Comparison of ENCODE assay signal across 15 cellular contexts in the genomic region with DNA sequence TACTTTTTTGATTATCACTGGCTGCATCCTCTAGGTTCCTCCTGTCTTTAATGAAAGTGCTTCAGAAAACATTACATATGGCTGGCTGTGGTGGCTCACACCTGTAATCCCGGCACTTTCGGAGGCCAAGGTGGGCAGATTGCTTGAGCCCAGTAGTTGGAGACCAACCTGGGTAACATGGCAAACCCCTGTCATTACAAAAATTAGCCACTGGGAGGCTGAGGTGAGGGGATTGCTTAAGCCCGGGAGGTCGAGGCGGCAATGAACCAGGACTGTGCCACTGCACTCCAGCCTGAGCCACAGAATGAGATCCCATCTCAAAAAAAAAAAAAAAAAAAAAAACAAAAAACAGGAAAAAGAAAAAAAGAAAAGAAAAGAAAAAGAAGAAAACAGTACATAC. TPM values are rescaled to one million over a fixed set of nuclear protein-coding genes. Genes with fewer than 3 reads are reported as not detected.
DNase-seq lines count a peak whose midpoint lies in the region; ATAC-seq and TF ChIP-seq lines count a peak whose summit lies in the region.
"Had no signal": no experiment of that assay in that cellular context is flagged by ENCODE, and none has a peak within 500 bp of the region (broad histone marks: within the 10 kb centered on the region; RNA-seq: fewer than 3 reads in every experiment).

No MANE protein-coding gene starts in this region.

- H3K4me1 ChIP-seq in MM.1S (ENCODE audit: low read length) (no peaks in the 10 kb centered on the region), right cardiac atrium (ENCODE audit: control insufficient read depth, insufficient read depth, low read length) (no peaks in the 10 kb centered on the region)

- no peak overlapping the region for H3K4me3 Mint-ChIP-seq in activated naive CD8-positive, alpha-beta T cell treated with anti-CD3 and anti-CD28 coated beads, Interleukin-2, amount 50 U/mL, for 24 hours
- H3K4me3 Mint-ChIP-seq in activated naive CD8-positive, alpha-beta T cell treated with anti-CD3 and anti-CD28 coated beads for 36 hours, result no peak overlapping the region
- no peak overlapping the region for H3K4me3 Mint-ChIP-seq in endothelial cell (ENCODE audit: unreplicated experiment)
- no peak overlapping the region for H3K4me3 Mint-ChIP-seq in stimulated activated effector memory CD8-positive, alpha-beta T cell treated with anti-CD3 and anti-CD28 coated beads, Interleukin-12 subunit alpha, Interleukin-12 subunit beta, amount 100 ng/mL, for 72 hours
- H3K4me3 Mint-ChIP-seq in T-helper 17 cell, result no peak overlapping the region
- H3K4me3 Mint-ChIP-seq: activated T-cell treated with anti-CD3 and anti-CD28 coated beads, Interleukin-2, amount 50 U/mL, for 4 hours; CD8-positive, alpha-beta memory T cell; dendritic cell treated with granulocyte-macrophage colony-stimulating factor and Interleukin-4, amounts not matched to agents 40 ng/mL and 50 ng/mL, for 4 days; T-helper 2 cell treated with Interferon-gamma antibody and Interleukin-4, amounts not matched to agents 5 μg/mL and 100 μg/mL, for 36 hours had no signal

- H3K27me3 ChIP-seq in MM.1S (replicated peaks; ENCODE audit: insufficient read depth, low read length) (no peaks in the 10 kb centered on the region), right cardiac atrium (ENCODE audit: control insufficient read depth, insufficient read depth) (no peaks in the 10 kb centered on the region)

- H3K9me2 ChIP-seq in MM.1S (replicated peaks; ENCODE audit: insufficient read depth, low read length), result no peaks in the 10 kb centered on the region

- ATAC-seq in activated naive CD8-positive, alpha-beta T cell treated with anti-CD3 and anti-CD28 coated beads, Interleukin-2, amount 50 U/mL, for 24 hours, result peak; percentile 34
- peak; percentile 51 for ATAC-seq in stimulated activated effector memory CD8-positive, alpha-beta T cell treated with anti-CD3 and anti-CD28 coated beads, Interleukin-12 subunit alpha, Interleukin-12 subunit beta, amount 100 ng/mL, for 72 hours
- ATAC-seq in T-helper 17 cell (no peak), right cardiac atrium (no peak)
- ATAC-seq: activated T-cell treated with anti-CD3 and anti-CD28 coated beads, Interleukin-2, amount 50 U/mL, for 4 hours had no signal

- no peak overlapping the region for H2AFZ ChIP-seq in MM.1S (ENCODE audit: low read length)

- no peaks in the 10 kb centered on the region for H4K20me1 ChIP-seq in MM.1S (ENCODE audit: insufficient read depth, low read length)

- H3K36me3 Mint-ChIP-seq in activated naive CD8-positive, alpha-beta T cell treated with anti-CD3 and anti-CD28 coated beads, Interleukin-2, amount 50 U/mL, for 24 hours (ENCODE audit: low read depth), result peaks cover 11% of the 10 kb centered on the region
- peaks cover 15% of the 10 kb centered on the region for H3K36me3 Mint-ChIP-seq in activated naive CD8-positive, alpha-beta T cell treated with anti-CD3 and anti-CD28 coated beads for 36 hours
- peaks cover 10% of the 10 kb centered on the region for H3K36me3 Mint-ChIP-seq in endothelial cell (ENCODE audit: low read depth, unreplicated experiment)
- no peaks in the 10 kb centered on the region for H3K36me3 Mint-ChIP-seq in stimulated activated effector memory CD8-positive, alpha-beta T cell treated with anti-CD3 and anti-CD28 coated beads, Interleukin-12 subunit alpha, Interleukin-12 subunit beta, amount 100 ng/mL, for 72 hours
- H3K36me3 Mint-ChIP-seq in T-helper 17 cell (ENCODE audit: low read depth), result no peaks in the 10 kb centered on the region

- H3K9me3 ChIP-seq in MM.1S (replicated peaks; ENCODE audit: insufficient read depth, low read length), result no peaks in the 10 kb centered on the region
- no peaks in the 10 kb centered on the region for H3K9me3 ChIP-seq in T-helper 17 cell (ENCODE audit: control insufficient read depth, low read length, poor library complexity, severe bottlenecking)
- H3K9me3 ChIP-seq in right cardiac atrium (ENCODE audit: control insufficient read depth, low read length), result no peaks in the 10 kb centered on the region

- H3K4me1 Mint-ChIP-seq in activated naive CD8-positive, alpha-beta T cell treated with anti-CD3 and anti-CD28 coated beads, Interleukin-2, amount 50 U/mL, for 24 hours, result peaks cover 1% of the 10 kb centered on the region
- H3K4me1 Mint-ChIP-seq in activated naive CD8-positive, alpha-beta T cell treated with anti-CD3 and anti-CD28 coated beads for 36 hours, result peaks cover 3% of the 10 kb centered on the region
- H3K4me1 Mint-ChIP-seq in endothelial cell (ENCODE audit: unreplicated experiment) (no peaks in the 10 kb centered on the region), T-helper 17 cell (no peaks in the 10 kb centered on the region)
- no peaks in the 10 kb centered on the region for H3K4me1 Mint-ChIP-seq in stimulated activated effector memory CD8-positive, alpha-beta T cell treated with anti-CD3 and anti-CD28 coated beads, Interleukin-12 subunit alpha, Interleukin-12 subunit beta, amount 100 ng/mL, for 72 hours
- H3K4me1 Mint-ChIP-seq: CD8-positive, alpha-beta memory T cell had no signal

- no peaks in the 10 kb centered on the region for H3K79me2 ChIP-seq in MM.1S (ENCODE audit: low read length)

- H3K27ac ChIP-seq in MM.1S (ENCODE audit: low read length) (no peak overlapping the region), right cardiac atrium (ENCODE audit: low read length) (no peak overlapping the region)

- no peak overlapping the region for H3K9ac ChIP-seq in MM.1S (ENCODE audit: low read length)

- intact Hi-C loops in right cardiac atrium (cut with DNase I), result no loop called here

- no peaks in the 10 kb centered on the region for H3K36me3 ChIP-seq in MM.1S (replicated peaks; ENCODE audit: insufficient read depth, low read length)

- no peaks in the 10 kb centered on the region for H3F3A ChIP-seq in MM.1S (ENCODE audit: insufficient read depth, low read length)

- no peak overlapping the region for H3K4me3 ChIP-seq in MM.1S (ENCODE audit: low read length)
- no peak overlapping the region for H3K4me3 ChIP-seq in right cardiac atrium (ENCODE audit: low read length)

- TF ChIP-seq CTCF in MM.1S (IDR thresholded peaks at IDR 0.05; ENCODE audit: low read length) (peak; percentile 16), endothelial cell (IDR thresholded peaks at IDR 0.05; ENCODE audit: unreplicated experiment) (peak; percentile 63)

- H3K9me3 Mint-ChIP-seq in activated naive CD8-positive, alpha-beta T cell treated with anti-CD3 and anti-CD28 coated beads, Interleukin-2, amount 50 U/mL, for 24 hours, result no peaks in the 10 kb centered on the region
- peaks cover 3% of the 10 kb centered on the region for H3K9me3 Mint-ChIP-seq in activated naive CD8-positive, alpha-beta T cell treated with anti-CD3 and anti-CD28 coated beads for 36 hours
- no peaks in the 10 kb centered on the region for H3K9me3 Mint-ChIP-seq in endothelial cell (ENCODE audit: unreplicated experiment)
- no peaks in the 10 kb centered on the region for H3K9me3 Mint-ChIP-seq in stimulated activated effector memory CD8-positive, alpha-beta T cell treated with anti-CD3 and anti-CD28 coated beads, Interleukin-12 subunit alpha, Interleukin-12 subunit beta, amount 100 ng/mL, for 72 hours
- H3K9me3 Mint-ChIP-seq: CD8-positive, alpha-beta memory T cell had no signal

- H3K27ac Mint-ChIP-seq in activated naive CD8-positive, alpha-beta T cell treated with anti-CD3 and anti-CD28 coated beads, Interleukin-2, amount 50 U/mL, for 24 hours, result no peak overlapping the region
- no peak overlapping the region for H3K27ac Mint-ChIP-seq in activated naive CD8-positive, alpha-beta T cell treated with anti-CD3 and anti-CD28 coated beads for 36 hours
- no peak overlapping the region for H3K27ac Mint-ChIP-seq in endothelial cell (ENCODE audit: unreplicated experiment)
- no peak overlapping the region for H3K27ac Mint-ChIP-seq in stimulated activated effector memory CD8-positive, alpha-beta T cell treated with anti-CD3 and anti-CD28 coated beads, Interleukin-12 subunit alpha, Interleukin-12 subunit beta, amount 100 ng/mL, for 72 hours
- no peak overlapping the region for H3K27ac Mint-ChIP-seq in T-helper 17 cell
- H3K27ac Mint-ChIP-seq: CD8-positive, alpha-beta memory T cell; dendritic cell treated with granulocyte-macrophage colony-stimulating factor and Interleukin-4, amounts not matched to agents 40 ng/mL and 50 ng/mL, for 4 days; T-helper 2 cell treated with Interferon-gamma antibody and Interleukin-4, amounts not matched to agents 5 μg/mL and 100 μg/mL, for 36 hours had no signal

- H3K4me2 ChIP-seq in MM.1S (ENCODE audit: low read depth, low read length), result no peak overlapping the region

- no peaks in the 10 kb centered on the region for H3K27me3 Mint-ChIP-seq in activated naive CD8-positive, alpha-beta T cell treated with anti-CD3 and anti-CD28 coated beads, Interleukin-2, amount 50 U/mL, for 24 hours
- no peaks in the 10 kb centered on the region for H3K27me3 Mint-ChIP-seq in activated naive CD8-positive, alpha-beta T cell treated with anti-CD3 and anti-CD28 coated beads for 36 hours
- H3K27me3 Mint-ChIP-seq in endothelial cell (ENCODE audit: unreplicated experiment) (peaks cover 5% of the 10 kb centered on the region), T-helper 17 cell (no peaks in the 10 kb centered on the region)
- H3K27me3 Mint-ChIP-seq: CD8-positive, alpha-beta memory T cell; dendritic cell treated with granulocyte-macrophage colony-stimulating factor and Interleukin-4, amounts not matched to agents 40 ng/mL and 50 ng/mL, for 4 days had no signal

- 82% methylated on average over 5 of the region's 5 CpGs for WGBS in right cardiac atrium

- DNase-seq in activated naive CD8-positive, alpha-beta T cell treated with anti-CD3 and anti-CD28 coated beads, Interleukin-2, amount 50 U/mL, for 24 hours, result no peak
- no peak for DNase-seq in activated naive CD8-positive, alpha-beta T cell treated with anti-CD3 and anti-CD28 coated beads for 36 hours
- DNase-seq in MM.1S (no peak), endothelial cell (ENCODE audit: low spot score) (peak; percentile 33), T-helper 17 cell (no peak), superior temporal gyrus (ENCODE audit: extremely low spot score) (no peak), right cardiac atrium (no peak)
- no peak for DNase-seq in stimulated activated effector memory CD8-positive, alpha-beta T cell treated with anti-CD3 and anti-CD28 coated beads, Interleukin-12 subunit alpha, Interleukin-12 subunit beta, amount 100 ng/mL, for 72 hours (ENCODE audit: low spot score in 2 of 2)
- DNase-seq: activated T-cell treated with anti-CD3 and anti-CD28 coated beads, Interleukin-2, amount 50 U/mL, for 4 hours; CD8-positive, alpha-beta memory T cell; HCEC 1CT; hippocampal formation; NCI-H446 had no signal

RNA-seq across cellular contexts. Expression of gene BEND3, which starts 35.3 kb away (rescaled TPM):
- total RNA-seq in activated naive CD8-positive, alpha-beta T cell treated with anti-CD3 and anti-CD28 coated beads for 36 hours, result 1 to 10 TPM; 8.6 to 9.3 TPM
- total RNA-seq in endothelial cell (ENCODE audit: unreplicated experiment), result 5.8 TPM
- total RNA-seq in T-helper 17 cell, result 1 to 10 TPM; 1.4 to 1.7 TPM
- total RNA-seq in right cardiac atrium, result 1 to 10 TPM in 2 of 4 donors, under 1 TPM in 2; 0.91 to 1.4 (median 0.97) TPM
- polyA plus RNA-seq in right cardiac atrium, result 0.36 TPM

RNA-seq across cellular contexts. Expression of gene MTRES1, which starts 52.0 kb away (rescaled TPM):
- total RNA-seq in activated naive CD8-positive, alpha-beta T cell treated with anti-CD3 and anti-CD28 coated beads for 36 hours, result 10 to 100 TPM; 17.8 to 18.5 TPM
- total RNA-seq in endothelial cell (ENCODE audit: unreplicated experiment), result 11.5 TPM
- 10 to 100 TPM in 1 of 2 donors, 1 to 10 TPM in 1; 9.7 to 10.2 TPM for total RNA-seq in T-helper 17 cell
- total RNA-seq in right cardiac atrium, result 10 to 100 TPM; 26.2 to 34.3 (median 29.3) TPM
- 60.2 TPM for polyA plus RNA-seq in right cardiac atrium

Comparison
In these comparisons a context has a peak if more than half of its experiments do, and no peak if none do; other contexts are left out.
1. ATAC-seq: peak in activated naive CD8-positive, alpha-beta T cell treated with anti-CD3 and anti-CD28 coated beads, Interleukin-2, amount 50 U/mL, for 24 hours (single experiment) and stimulated activated effector memory CD8-positive, alpha-beta T cell treated with anti-CD3 and anti-CD28 coated beads, Interleukin-12 subunit alpha, Interleukin-12 subunit beta, amount 100 ng/mL, for 72 hours (single experiment); none in T-helper 17 cell (single experiment) and right cardiac atrium (0 of 2).